In genomic region chr20:41398408-41398807, GRCh38 we compare ENCODE assay signal across 22 cellular contexts. TPM values are rescaled to one million over a fixed set of nuclear protein-coding genes. Genes with fewer than 3 reads are reported as not detected.
A peak's percentile ranks its signal among the peaks of the same experiment; 100 is the strongest.
DNase-seq lines count a peak whose midpoint lies in the region; ATAC-seq and TF ChIP-seq lines count a peak whose summit lies in the region.
"Had no signal": no experiment of that assay in that cellular context is flagged by ENCODE, and none has a peak within 500 bp of the region (broad histone marks: within the 10 kb centered on the region; RNA-seq: fewer than 3 reads in every experiment).

No MANE protein-coding gene starts in this region.

- H3K4me1 Mint-ChIP-seq in activated T-cell treated with anti-CD3 and anti-CD28 coated beads, Interleukin-2, amount 50 U/mL, for 4 hours (ENCODE audit: low read depth), result no peaks in the 10 kb centered on the region
- H3K4me1 Mint-ChIP-seq: naive B cell had no signal

- H3K9me3 ChIP-seq in esophagus (ENCODE audit: control insufficient read depth in 2 of 2, insufficient read depth in 1 of 2, low read depth in 1 of 2, low read length in 1 of 2) (no peaks in the 10 kb centered on the region), left ventricle myocardium inferior (replicated peaks) (no peaks in the 10 kb centered on the region), ovary (no peaks in the 10 kb centered on the region)
- H3K9me3 ChIP-seq: A549, SJCRH30, upper lobe of right lung had no signal

- 59 to 64% methylated on average over 2 of the region's 2 CpGs for WGBS in esophagus, 2 donors
- 8 to 16% (median 8%) methylated on average over 2 of the region's 2 CpGs for WGBS in ovary, 3 donors

- no peaks in the 10 kb centered on the region for H3K36me3 ChIP-seq in esophagus (ENCODE audit: control insufficient read depth in 2 of 2, insufficient read depth in 2 of 2, low read length in 1 of 2)
- H3K36me3 ChIP-seq in left ventricle myocardium inferior, result peaks cover 8% of the 10 kb centered on the region
- no peaks in the 10 kb centered on the region for H3K36me3 ChIP-seq in ovary

- ATAC-seq in activated T-cell treated with anti-CD3 and anti-CD28 coated beads, Interleukin-2, amount 50 U/mL, for 4 hours, result no peak
- ATAC-seq: GM12878, upper lobe of right lung had no signal

- no peak for TF ChIP-seq POLR2A in ovary (IDR thresholded peaks at IDR 0.05)

- H3K27me3 ChIP-seq in esophagus (ENCODE audit: control insufficient read depth in 1 of 2, insufficient read depth in 2 of 2, low read length in 2 of 2) (no peaks in the 10 kb centered on the region), left ventricle myocardium inferior (ENCODE audit: low read depth) (no peaks in the 10 kb centered on the region), ovary (no peaks in the 10 kb centered on the region)
- H3K27me3 ChIP-seq: SJCRH30, upper lobe of right lung had no signal

- H3K27me3 Mint-ChIP-seq in activated T-cell treated with anti-CD3 and anti-CD28 coated beads, Interleukin-2, amount 50 U/mL, for 4 hours (ENCODE audit: low read depth), result no peaks in the 10 kb centered on the region
- H3K27me3 Mint-ChIP-seq: CD4-positive, CD25-positive, alpha-beta regulatory T cell; naive B cell had no signal

- H3K27ac ChIP-seq in esophagus (ENCODE audit: low read depth in 2 of 2, low read length in 1 of 2) (peak overlapping the region; percentile 38 to 39), left ventricle myocardium inferior (replicated peaks) (peak overlapping the region; percentile 67), ovary (no peak overlapping the region)
- H3K27ac ChIP-seq: A549, SJCRH30, upper lobe of right lung had no signal

- intact Hi-C loops in left ventricle myocardium inferior (cut with micrococcal nuclease), result no loop called here
- intact Hi-C loops in ovary (cut with DNase I), result no loop called here

- H3K4me1 ChIP-seq in esophagus (ENCODE audit: control insufficient read depth in 2 of 2, insufficient read depth in 2 of 2, low read length in 1 of 2) (peaks cover 0 to 15% of the 10 kb centered on the region in 2 donors), left ventricle myocardium inferior (peaks cover 37% of the 10 kb centered on the region), ovary (ENCODE audit: insufficient read depth) (peaks cover 10% of the 10 kb centered on the region)
- H3K4me1 ChIP-seq: A549, upper lobe of right lung had no signal

- peaks cover 9% of the 10 kb centered on the region for H3K36me3 Mint-ChIP-seq in activated T-cell treated with anti-CD3 and anti-CD28 coated beads, Interleukin-2, amount 50 U/mL, for 4 hours (ENCODE audit: insufficient read depth)
- H3K36me3 Mint-ChIP-seq: naive B cell had no signal

- no peak for TF ChIP-seq CTCF in AG10803 (conservative IDR thresholded peaks at IDR 0.05; ENCODE audit: low read length)
- no peak for TF ChIP-seq CTCF in left ventricle myocardium inferior (IDR thresholded peaks at IDR 0.05; ENCODE audit: borderline replicate concordance)
- no peak for TF ChIP-seq CTCF in ovary (IDR thresholded peaks at IDR 0.05)

- DNase-seq in AG10803 (ENCODE audit: low read depth) (peak; percentile 47), left ventricle myocardium inferior (peak; percentile 54), ovary (peak; percentile 52 to 81 (median 71)), NCI-H345 treated with DMSO at 0.1 percent for 48 hours (lab: John Stamatoyannopoulos, UW; ENCODE audit: unreplicated experiment) (no peak), NCI-H1417 treated with DMSO at 0.1 percent for 48 hours (lab: John Stamatoyannopoulos, UW) (no peak), glomerular visceral epithelial cell (ENCODE audit: extremely low spot score) (no peak)
- DNase-seq in activated T-cell treated with anti-CD3 and anti-CD28 coated beads, Interleukin-2, amount 50 U/mL, for 4 hours, result no peak
- DNase-seq: activated naive CD4-positive, alpha-beta T cell; CD4-positive, CD25-positive, alpha-beta regulatory T cell; H9; naive B cell; NCI-H1436 treated with DMSO at 0.1 percent for 48 hours; NCI-H748 treated with DMSO at 0.1 percent for 48 hours; OCI-M1; stimulated activated naive CD4-positive, alpha-beta T cell treated with Interleukin-2 at 50 U/mL for 16 hours; upper lobe of right lung had no signal

- no peak for TF ChIP-seq EP300 in ovary (IDR thresholded peaks at IDR 0.05)

- no peak overlapping the region for H3K4me3 ChIP-seq in AG10803 (ENCODE audit: low read length)
- H3K4me3 ChIP-seq in esophagus (ENCODE audit: low read depth in 1 of 2, low read length in 2 of 2), result no peak overlapping the region
- no peak overlapping the region for H3K4me3 ChIP-seq in left ventricle myocardium inferior
- H3K4me3 ChIP-seq in ovary, result no peak overlapping the region
- H3K4me3 ChIP-seq: A549, GM12878, SJCRH30, upper lobe of right lung had no signal

- H3K9me3 Mint-ChIP-seq in activated T-cell treated with anti-CD3 and anti-CD28 coated beads, Interleukin-2, amount 50 U/mL, for 4 hours, result no peaks in the 10 kb centered on the region
- H3K9me3 Mint-ChIP-seq: CD4-positive, CD25-positive, alpha-beta regulatory T cell; H9; naive B cell had no signal

- H3K4me3 Mint-ChIP-seq in activated T-cell treated with anti-CD3 and anti-CD28 coated beads, Interleukin-2, amount 50 U/mL, for 4 hours, result no peak overlapping the region
- H3K4me3 Mint-ChIP-seq: CD4-positive, CD25-positive, alpha-beta regulatory T cell; H9; naive B cell had no signal

RNA-seq across cellular contexts. Expression of gene EMILIN3, which starts 31.8 kb away (rescaled TPM):
- polyA plus RNA-seq in esophagus, result under 1 TPM; 0.27 to 0.43 TPM
- 4.2 TPM for total RNA-seq in left ventricle myocardium inferior
- 10 to 100 TPM in 4 of 7 donors, 1 to 10 TPM in 3; 1.5 to 33.5 (median 14.6) TPM for total RNA-seq in ovary
- 1 to 10 TPM; 2.0 to 4.2 TPM for polyA plus RNA-seq in ovary
- total RNA-seq in activated T-cell treated with anti-CD3 and anti-CD28 coated beads, Interleukin-2, amount 50 U/mL, for 4 hours, result not detected
- total RNA-seq: CD4-positive, CD25-positive, alpha-beta regulatory T cell; GM12878; M059J; osteoblast; upper lobe of right lung had no signal
- polyA plus RNA-seq: CD4-positive, CD25-positive, alpha-beta regulatory T cell; GM12878 had no signal

RNA-seq across cellular contexts. Expression of gene LPIN3, which starts 57.8 kb away (rescaled TPM):
- 10 to 100 TPM; 26.4 to 84.1 TPM for polyA plus RNA-seq in esophagus
- total RNA-seq in left ventricle myocardium inferior, result 19.9 TPM
- total RNA-seq in ovary, result 10 to 100 TPM in 6 of 7 donors, 1 to 10 TPM in 1; 8.3 to 21.6 (median 16.4) TPM
- 10 to 100 TPM in 1 of 2 donors, 1 to 10 TPM in 1; 5.1 to 12.5 TPM for polyA plus RNA-seq in ovary
- total RNA-seq in activated T-cell treated with anti-CD3 and anti-CD28 coated beads, Interleukin-2, amount 50 U/mL, for 4 hours, result under 1 TPM; 0.19 to 0.32 (median 0.20) TPM

Comparison
In these comparisons a context has a peak if more than half of its experiments do, and no peak if none do; other contexts are left out.
1. DNase-seq: peak in AG10803 (single experiment), left ventricle myocardium inferior (single experiment) and ovary (5 of 5); none in activated T-cell treated with anti-CD3 and anti-CD28 coated beads, Interleukin-2, amount 50 U/mL, for 4 hours (single experiment), NCI-H345 treated with DMSO at 0.1 percent for 48 hours (single experiment), NCI-H1417 treated with DMSO at 0.1 percent for 48 hours (single experiment) and glomerular visceral epithelial cell (single experiment).
2. H3K27ac ChIP-seq: peak in esophagus (2 of 2) and left ventricle myocardium inferior (single experiment); none in ovary (0 of 2).
3. RNA of gene LPIN3, which starts 57.8 kb away (total RNA-seq): 19.9 TPM in left ventricle myocardium inferior (single experiment) and 8.3 to 21.6 TPM in ovary; 0.19 to 0.32 TPM in activated T-cell treated with anti-CD3 and anti-CD28 coated beads, Interleukin-2, amount 50 U/mL, for 4 hours; every median in the first group is over 4 times any median in the second.